In genomic region chr2:60707750-60708371, GRCh38 we compare ENCODE assay signal across 8 cellular contexts. TPM values are rescaled to one million over a fixed set of nuclear protein-coding genes. Genes with fewer than 3 reads are reported as not detected.
A peak's percentile ranks its signal among the peaks of the same experiment; 100 is the strongest.
DNase-seq lines count a peak whose midpoint lies in the region; ATAC-seq and TF ChIP-seq lines count a peak whose summit lies in the region.

No MANE protein-coding gene starts in this region.

- H3K36me3 ChIP-seq in thyroid gland: no peaks in the 10 kb centered on the region

- no peaks in the 10 kb centered on the region for H3K27me3 ChIP-seq in thyroid gland

- H3K27ac ChIP-seq in thyroid gland: no peak overlapping the region

- no peaks in the 10 kb centered on the region for H3K4me1 ChIP-seq in thyroid gland

- 52 to 59% methylated on average over 11 of the region's 11 CpGs for WGBS in thyroid gland, 2 donors

- H3K4me3 ChIP-seq in astrocyte of the cerebellum (ENCODE audit: low read depth, low read length) (no peak overlapping the region), thyroid gland (replicated peaks in 1 of 3) (no peak overlapping the region)

- peak; percentile 2 to 24 for DNase-seq in AML-193 (lab: John Stamatoyannopoulos, UW)
- DNase-seq in NCI-H2171 treated with DMSO at 0.1 percent for 48 hours (lab: John Stamatoyannopoulos, UW): peak; percentile 29
- DNase-seq in astrocyte of the cerebellum (ENCODE audit: low read depth): peak; percentile 12
- DNase-seq in inferior parietal cortex (ENCODE audit: extremely low spot score): peak; percentile 77
- peak; percentile 1 to 22 for DNase-seq in thyroid gland
- no peak for DNase-seq in UCSD-AML1 (lab: John Stamatoyannopoulos, UW; ENCODE audit: unreplicated experiment)
- DNase-seq in activated gamma-delta T cell treated with Interleukin-2 at 50 U/mL for 16 hours: no peak

- intact Hi-C loops in thyroid gland (cut with DNase I): loop anchor here (5.0 to 10.0 kb wide), 2 partner anchors 97 to 289 kb away; no protein-coding TSS in a partner anchor

- ATAC-seq in GM18502 (IDR thresholded peaks at IDR 0.05; ENCODE audit: poor library complexity, unreplicated experiment): peak; percentile 65

- in situ Hi-C loops in astrocyte of the cerebellum (cut with HindIII; ENCODE audit: low sequenced_read_pairs): no loop called here

- no peak for TF ChIP-seq POLR2A in thyroid gland (IDR thresholded peaks at IDR 0.05)

- no peaks in the 10 kb centered on the region for H3K9me3 ChIP-seq in thyroid gland

- TF ChIP-seq CTCF in astrocyte of the cerebellum (IDR thresholded peaks at IDR 0.05; ENCODE audit: low read depth, low read length, missing control alignments) (peak; percentile 53), thyroid gland (IDR thresholded peaks at IDR 0.05) (peak; percentile 27 to 75 (median 68))

RNA-seq across cellular contexts. Expression of gene PAPOLG, which starts 48.2 kb away (rescaled TPM):
- 10 to 100 TPM; 37.4 to 63.2 (median 41.4) TPM for total RNA-seq in thyroid gland

Comparison
In these comparisons a context has a peak if more than half of its experiments do, and no peak if none do; other contexts are left out.
1. DNase-seq: peak in AML-193 (2 of 2), NCI-H2171 treated with DMSO at 0.1 percent for 48 hours (single experiment), astrocyte of the cerebellum (single experiment), inferior parietal cortex (single experiment) and thyroid gland (2 of 2); none in UCSD-AML1 (single experiment) and activated gamma-delta T cell treated with Interleukin-2 at 50 U/mL for 16 hours (single experiment).